15 cellular contexts compared by ENCODE assay signal in genomic region chr3:30679045-30679444, GRCh38.
DNase-seq lines count a peak whose midpoint lies in the region; ATAC-seq and TF ChIP-seq lines count a peak whose summit lies in the region.
"Had no signal": no experiment of that assay in that cellular context is flagged by ENCODE, and none has a peak within 500 bp of the region (broad histone marks: within the 10 kb centered on the region; RNA-seq: fewer than 3 reads in every experiment).

No MANE protein-coding gene starts in this region.

- peaks cover 32 to 91% (median 61%) of the 10 kb centered on the region in 4 donors for H3K4me1 Mint-ChIP-seq in CD4-positive, CD25-positive, alpha-beta regulatory T cell
- H3K4me1 Mint-ChIP-seq in activated naive CD8-positive, alpha-beta T cell treated with anti-CD3 and anti-CD28 coated beads, Interleukin-2, amount 50 U/mL, for 24 hours: peaks cover 96% of the 10 kb centered on the region
- peaks cover 62 to 63% of the 10 kb centered on the region in 2 donors for H3K4me1 Mint-ChIP-seq in natural killer cell treated with Interleukin-12 subunit alpha and Interleukin-12 subunit beta and Interleukin-15 and Interleukin-18, amount 100 ng/mL, for 72 hours (ENCODE audit: low read depth in 2 of 2)

- peaks cover 78% of the 10 kb centered on the region for H3K36me3 Mint-ChIP-seq in CD4-positive, CD25-positive, alpha-beta regulatory T cell
- H3K36me3 Mint-ChIP-seq in activated naive CD8-positive, alpha-beta T cell treated with anti-CD3 and anti-CD28 coated beads, Interleukin-2, amount 50 U/mL, for 24 hours (ENCODE audit: low read depth): peaks cover 85% of the 10 kb centered on the region
- H3K36me3 Mint-ChIP-seq in natural killer cell treated with Interleukin-12 subunit alpha and Interleukin-12 subunit beta and Interleukin-15 and Interleukin-18, amount 100 ng/mL, for 72 hours: peaks cover 34% of the 10 kb centered on the region

- DNase-seq in CD4-positive, CD25-positive, alpha-beta regulatory T cell: no peak
- no peak for DNase-seq in activated naive CD8-positive, alpha-beta T cell treated with anti-CD3 and anti-CD28 coated beads, Interleukin-2, amount 50 U/mL, for 24 hours
- DNase-seq in natural killer cell treated with Interleukin-12 subunit alpha and Interleukin-12 subunit beta and Interleukin-15 and Interleukin-18, amount 100 ng/mL, for 72 hours (ENCODE audit: low spot score): no peak
- DNase-seq in hepatocyte (ENCODE audit: low spot score) (no peak), NCI-H2171 (lab: John Stamatoyannopoulos, UW) (no peak), smooth muscle cell (lab: John Stamatoyannopoulos, UW; ENCODE audit: unreplicated experiment) (no peak)
- DNase-seq: activated T-cell treated with anti-CD3 and anti-CD28 coated beads for 4 hours; DMS79 treated with DMSO at 0.1 percent for 48 hours; NCI-H146; NCI-H510A treated with DMSO at 0.1 percent for 48 hours; PC-3; stimulated activated CD4-positive, alpha-beta T cell treated with anti-CD3 and anti-CD28 coated beads, Interleukin-4, amount 100 ng/mL, for 24 hours had no signal

- H3K79me2 ChIP-seq in ACC112 (ENCODE audit: control insufficient read depth, insufficient read depth, low read length, unreplicated experiment) (peaks cover 53% of the 10 kb centered on the region), hepatocyte (peaks cover 24% of the 10 kb centered on the region), smooth muscle cell (ENCODE audit: low read depth) (no peaks in the 10 kb centered on the region)

- H3K27me3 ChIP-seq in ACC112 (ENCODE audit: insufficient read depth, low read length) (no peaks in the 10 kb centered on the region), hepatocyte (no peaks in the 10 kb centered on the region), smooth muscle cell (ENCODE audit: low read depth) (no peaks in the 10 kb centered on the region)
- H3K27me3 ChIP-seq in CD4-positive, CD25-positive, alpha-beta regulatory T cell (ENCODE audit: control insufficient read depth, insufficient read depth, low read length): no peaks in the 10 kb centered on the region

- peak overlapping the region; percentile 39 to 93 (median 79) for H3K27ac Mint-ChIP-seq in CD4-positive, CD25-positive, alpha-beta regulatory T cell
- H3K27ac Mint-ChIP-seq in activated naive CD8-positive, alpha-beta T cell treated with anti-CD3 and anti-CD28 coated beads, Interleukin-2, amount 50 U/mL, for 24 hours: peak overlapping the region; percentile 73
- H3K27ac Mint-ChIP-seq in natural killer cell treated with Interleukin-12 subunit alpha and Interleukin-12 subunit beta and Interleukin-15 and Interleukin-18, amount 100 ng/mL, for 72 hours: peak overlapping the region; percentile 7 to 81

- no peaks in the 10 kb centered on the region for H3K9me2 ChIP-seq in hepatocyte (replicated peaks; ENCODE audit: insufficient read depth)

- H3K36me3 ChIP-seq in ACC112 (ENCODE audit: insufficient read depth, low read length): peaks cover 60% of the 10 kb centered on the region
- H3K36me3 ChIP-seq in CD4-positive, CD25-positive, alpha-beta regulatory T cell (ENCODE audit: control insufficient read depth, insufficient read depth, low read length): peaks cover 74% of the 10 kb centered on the region
- no peaks in the 10 kb centered on the region for H3K36me3 ChIP-seq in hepatocyte (replicated peaks; ENCODE audit: insufficient read depth, low read depth)
- H3K36me3 ChIP-seq in smooth muscle cell (ENCODE audit: low read depth): peaks cover 6% of the 10 kb centered on the region

- H4K20me1 ChIP-seq in hepatocyte (ENCODE audit: insufficient read depth, poor library complexity, severe bottlenecking) (no peaks in the 10 kb centered on the region), smooth muscle cell (ENCODE audit: low read depth) (no peaks in the 10 kb centered on the region)

- 0 out of 2 replicates have a peak overlapping the region, but pooled peaks have one; percentile 2 for H3K27ac ChIP-seq in ACC112 (ENCODE audit: low read depth, low read length)
- no peak overlapping the region for H3K27ac ChIP-seq in CD4-positive, CD25-positive, alpha-beta regulatory T cell (ENCODE audit: insufficient read depth, low read length, poor library complexity, severe bottlenecking)
- no peak overlapping the region for H3K27ac ChIP-seq in hepatocyte
- no peak overlapping the region for H3K27ac ChIP-seq in smooth muscle cell (ENCODE audit: low read depth)

- no peak overlapping the region for H3K4me3 ChIP-seq in ACC112 (ENCODE audit: low read depth, low read length)
- no peak overlapping the region for H3K4me3 ChIP-seq in CD4-positive, CD25-positive, alpha-beta regulatory T cell (ENCODE audit: low read depth, low read length)
- no peak overlapping the region for H3K4me3 ChIP-seq in hepatocyte
- H3K4me3 ChIP-seq in smooth muscle cell: no peak overlapping the region

- H3K4me2 ChIP-seq in hepatocyte (no peak overlapping the region), smooth muscle cell (no peak overlapping the region)

- H3K9me3 Mint-ChIP-seq in CD4-positive, CD25-positive, alpha-beta regulatory T cell: peaks cover 0 to 4% (median 0%) of the 10 kb centered on the region in 7 donors
- no peaks in the 10 kb centered on the region for H3K9me3 Mint-ChIP-seq in activated naive CD8-positive, alpha-beta T cell treated with anti-CD3 and anti-CD28 coated beads, Interleukin-2, amount 50 U/mL, for 24 hours
- no peaks in the 10 kb centered on the region for H3K9me3 Mint-ChIP-seq in natural killer cell treated with Interleukin-12 subunit alpha and Interleukin-12 subunit beta and Interleukin-15 and Interleukin-18, amount 100 ng/mL, for 72 hours

- H3F3A ChIP-seq in smooth muscle cell (ENCODE audit: low read depth): peaks cover 15% of the 10 kb centered on the region

- H2AFZ ChIP-seq in ACC112 (ENCODE audit: low read length, unreplicated experiment): no peak overlapping the region
- H2AFZ ChIP-seq in hepatocyte: no peak overlapping the region
- no peak overlapping the region for H2AFZ ChIP-seq in smooth muscle cell (ENCODE audit: low read depth)

- no peaks in the 10 kb centered on the region for H3K27me3 Mint-ChIP-seq in CD4-positive, CD25-positive, alpha-beta regulatory T cell
- H3K27me3 Mint-ChIP-seq in activated naive CD8-positive, alpha-beta T cell treated with anti-CD3 and anti-CD28 coated beads, Interleukin-2, amount 50 U/mL, for 24 hours: no peaks in the 10 kb centered on the region
- H3K27me3 Mint-ChIP-seq in natural killer cell treated with Interleukin-12 subunit alpha and Interleukin-12 subunit beta and Interleukin-15 and Interleukin-18, amount 100 ng/mL, for 72 hours: no peaks in the 10 kb centered on the region

- TF ChIP-seq CTCF in hepatocyte (IDR thresholded peaks at IDR 0.05; ENCODE audit: poor library complexity) (no peak), smooth muscle cell (IDR thresholded peaks at IDR 0.05; ENCODE audit: borderline replicate concordance, insufficient read depth, poor library complexity, severe bottlenecking) (no peak)

- no peaks in the 10 kb centered on the region for H3K9me3 ChIP-seq in CD4-positive, CD25-positive, alpha-beta regulatory T cell (ENCODE audit: control insufficient read depth in 2 of 2, low read length in 2 of 2)
- H3K9me3 ChIP-seq in hepatocyte (ENCODE audit: low read depth): no peaks in the 10 kb centered on the region
- H3K9me3 ChIP-seq in smooth muscle cell (replicated peaks; ENCODE audit: low read depth): no peaks in the 10 kb centered on the region

- ATAC-seq in CD4-positive, CD25-positive, alpha-beta regulatory T cell (ENCODE audit: low read depth in 2 of 2): no peak
- ATAC-seq in activated naive CD8-positive, alpha-beta T cell treated with anti-CD3 and anti-CD28 coated beads, Interleukin-2, amount 50 U/mL, for 24 hours: no peak
- ATAC-seq in natural killer cell treated with Interleukin-12 subunit alpha and Interleukin-12 subunit beta and Interleukin-15 and Interleukin-18, amount 100 ng/mL, for 72 hours: no peak
- no peak for ATAC-seq in HG02588 (IDR thresholded peaks at IDR 0.05; ENCODE audit: unreplicated experiment)
- ATAC-seq: PC-3, sciatic nerve had no signal

- no peak overlapping the region for H3K9ac ChIP-seq in smooth muscle cell (ENCODE audit: low read depth)

- H3K4me1 ChIP-seq in ACC112 (ENCODE audit: control insufficient read depth, insufficient read depth, low read length, unreplicated experiment) (peaks cover 63% of the 10 kb centered on the region), hepatocyte (ENCODE audit: insufficient read depth) (peaks cover 6% of the 10 kb centered on the region), smooth muscle cell (ENCODE audit: low read depth) (peaks cover 18% of the 10 kb centered on the region)
- H3K4me1 ChIP-seq in CD4-positive, CD25-positive, alpha-beta regulatory T cell (ENCODE audit: control insufficient read depth, insufficient read depth, low read length, poor library complexity, severe bottlenecking): peaks cover 19% of the 10 kb centered on the region

- H3K4me3 Mint-ChIP-seq in CD4-positive, CD25-positive, alpha-beta regulatory T cell: peak overlapping the region in 2 of 4 donors; percentile 15 to 46
- no peak overlapping the region for H3K4me3 Mint-ChIP-seq in activated naive CD8-positive, alpha-beta T cell treated with anti-CD3 and anti-CD28 coated beads, Interleukin-2, amount 50 U/mL, for 24 hours
- no peak overlapping the region for H3K4me3 Mint-ChIP-seq in natural killer cell treated with Interleukin-12 subunit alpha and Interleukin-12 subunit beta and Interleukin-15 and Interleukin-18, amount 100 ng/mL, for 72 hours
